8 cellular contexts compared by ENCODE assay signal in the genomic region with DNA sequence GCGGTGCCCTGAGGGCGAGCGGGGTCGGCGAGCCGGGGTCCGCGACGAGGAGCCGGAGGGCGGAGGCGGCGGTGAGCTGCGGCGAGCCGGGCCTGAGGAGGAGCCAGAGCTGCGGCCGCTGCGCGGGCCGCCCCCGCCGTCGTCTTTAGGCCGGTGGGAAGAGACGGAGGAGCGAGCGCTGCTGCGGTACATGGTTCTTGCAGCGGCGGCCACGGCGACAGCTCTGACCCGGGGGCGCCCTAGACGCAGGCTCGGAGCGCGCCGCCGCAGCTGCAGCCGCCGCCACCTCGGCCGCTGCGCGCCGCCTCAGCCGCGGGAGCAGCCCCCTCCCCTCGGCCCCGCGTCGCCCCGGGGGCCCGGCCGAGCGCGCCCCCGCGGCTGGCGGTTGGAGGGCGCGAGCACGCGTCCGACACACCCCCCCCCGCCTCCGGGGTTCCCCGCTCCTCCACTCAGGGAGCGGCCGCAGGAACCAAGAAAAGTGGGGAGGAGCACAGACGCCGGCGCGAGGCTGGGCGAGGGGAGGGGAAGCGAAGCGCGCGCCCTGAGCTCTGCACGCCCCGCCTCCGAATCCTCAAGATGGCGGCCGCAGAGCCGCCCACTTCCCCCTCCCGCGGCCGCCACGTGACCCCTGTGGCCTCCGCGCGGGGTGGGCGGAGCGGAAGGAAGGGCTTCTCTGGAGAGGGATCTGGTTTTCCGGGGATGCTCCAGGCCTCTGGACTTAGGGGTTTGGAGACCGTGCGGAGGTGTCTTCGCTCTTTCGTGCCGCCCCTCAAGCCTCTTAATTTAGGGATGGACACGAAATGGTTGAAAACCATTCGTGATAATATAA. TPM values are rescaled to one million over a fixed set of nuclear protein-coding genes. Genes with fewer than 3 reads are reported as not detected.
DNase-seq lines count a peak whose midpoint lies in the region; ATAC-seq and TF ChIP-seq lines count a peak whose summit lies in the region.

A gene with protein sequence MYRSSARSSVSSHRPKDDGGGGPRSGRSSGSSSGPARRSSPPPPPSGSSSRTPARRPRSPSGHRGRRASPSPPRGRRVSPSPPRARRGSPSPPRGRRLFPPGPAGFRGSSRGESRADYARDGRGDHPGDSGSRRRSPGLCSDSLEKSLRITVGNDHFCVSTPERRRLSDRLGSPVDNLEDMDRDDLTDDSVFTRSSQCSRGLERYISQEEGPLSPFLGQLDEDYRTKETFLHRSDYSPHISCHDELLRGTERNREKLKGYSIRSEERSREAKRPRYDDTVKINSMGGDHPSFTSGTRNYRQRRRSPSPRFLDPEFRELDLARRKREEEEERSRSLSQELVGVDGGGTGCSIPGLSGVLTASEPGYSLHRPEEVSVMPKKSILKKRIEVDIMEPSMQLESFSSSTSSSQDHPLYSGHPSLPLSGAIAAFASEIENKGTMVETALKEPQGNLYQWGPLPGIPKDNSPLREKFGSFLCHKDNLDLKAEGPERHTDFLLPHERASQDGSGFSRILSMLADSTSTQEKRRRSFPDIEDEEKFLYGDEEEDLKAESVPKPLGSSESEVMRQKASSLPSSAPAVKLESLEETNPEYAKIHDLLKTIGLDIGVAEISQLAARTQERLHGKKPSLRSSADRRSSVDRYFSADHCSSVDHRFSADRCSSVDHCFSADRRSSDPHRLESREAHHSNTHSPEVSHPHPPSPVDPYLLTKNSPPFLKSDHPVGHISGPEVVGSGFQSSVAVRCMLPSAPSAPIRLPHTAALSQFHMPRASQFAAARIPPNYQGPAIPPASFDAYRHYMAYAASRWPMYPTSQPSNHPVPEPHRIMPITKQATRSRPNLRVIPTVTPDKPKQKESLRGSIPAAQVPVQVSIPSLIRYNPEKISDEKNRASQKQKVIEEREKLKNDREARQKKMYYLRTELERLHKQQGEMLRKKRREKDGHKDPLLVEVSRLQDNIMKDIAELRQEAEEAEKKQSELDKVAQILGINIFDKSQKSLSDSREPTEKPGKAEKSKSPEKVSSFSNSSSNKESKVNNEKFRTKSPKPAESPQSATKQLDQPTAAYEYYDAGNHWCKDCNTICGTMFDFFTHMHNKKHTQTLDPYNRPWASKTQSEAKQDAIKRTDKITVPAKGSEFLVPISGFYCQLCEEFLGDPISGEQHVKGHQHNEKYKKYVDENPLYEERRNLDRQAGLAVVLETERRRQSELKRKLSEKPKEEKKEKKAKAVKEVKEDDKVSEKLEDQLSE (N-terminal part only) (minus strand): TSS at position 474 of the 829 bp plus-strand sequence. CDS start 282 bp downstream, at position 192.

- H3K36me3 ChIP-seq in CD8-positive, alpha-beta T cell (ENCODE audit: insufficient read depth, low read length), result peaks cover 6% of the 10 kb centered on the region
- H3K36me3 ChIP-seq in ectodermal cell (ENCODE audit: control insufficient read depth, insufficient read depth, low read length) (peaks cover 11% of the 10 kb centered on the region), lower lobe of right lung (peaks cover 9% of the 10 kb centered on the region)

- H3K4me1 ChIP-seq in CD8-positive, alpha-beta T cell (ENCODE audit: insufficient read depth, low read length), result peaks cover 33% of the 10 kb centered on the region
- H3K4me1 ChIP-seq in ectodermal cell (ENCODE audit: control insufficient read depth, insufficient read depth, low read length) (peaks cover 7% of the 10 kb centered on the region), lower lobe of right lung (peaks cover 22% of the 10 kb centered on the region)

- intact Hi-C loops in CD8-positive, alpha-beta T cell (cut with DNase I, micrococcal nuclease), result loop anchor here (1.0 to 2.0 kb wide), 11 partner anchors 9 to 440 kb away; partner anchors contain the start of genes ABCC10 (in 2 of the 2), TJAP1 (in 2 of the 2), CNPY3 (in 1 of the 2) and GTPBP2 (in 1 of the 2)
- intact Hi-C loops in lower lobe of right lung (cut with DNase I), result no loop called here

- H3K27ac Mint-ChIP-seq in CD8-positive, alpha-beta T cell, result peak within 1 kb of the TSS; percentile 96
- peak within 1 kb of the TSS; percentile 92 for H3K27ac Mint-ChIP-seq in activated CD8-positive, alpha-beta T cell treated with anti-CD3 and anti-CD28 coated beads, Interleukin-2, amount 10 ng/mL, durations not matched to agents 7 days and 5 days

- no peaks in the 10 kb centered on the region for H3K9me3 Mint-ChIP-seq in CD8-positive, alpha-beta T cell
- H3K9me3 Mint-ChIP-seq in activated CD8-positive, alpha-beta T cell treated with anti-CD3 and anti-CD28 coated beads, Interleukin-2, amount 10 ng/mL, durations not matched to agents 7 days and 5 days (ENCODE audit: insufficient read depth), result no peaks in the 10 kb centered on the region

- 1% methylated on average over 89 to 104 of the region's 104 CpGs for WGBS in ectodermal cell, 2 experiments

- no peaks in the 10 kb centered on the region for H3K27me3 ChIP-seq in CD8-positive, alpha-beta T cell (ENCODE audit: insufficient read depth, low read length)
- H3K27me3 ChIP-seq in ectodermal cell (ENCODE audit: control insufficient read depth, insufficient read depth, low read length, poor library complexity, severe bottlenecking) (no peaks in the 10 kb centered on the region), lower lobe of right lung (ENCODE audit: low read depth) (no peaks in the 10 kb centered on the region)

- H3K9me3 ChIP-seq in CD8-positive, alpha-beta T cell (ENCODE audit: low read length), result no peaks in the 10 kb centered on the region
- H3K9me3 ChIP-seq in ectodermal cell (ENCODE audit: control insufficient read depth, low read length) (no peaks in the 10 kb centered on the region), lower lobe of right lung (no peaks in the 10 kb centered on the region)

- peak within 1 kb of the TSS; percentile 69 for H3K4me3 ChIP-seq in CD8-positive, alpha-beta T cell (ENCODE audit: low read depth, low read length)
- H3K4me3 ChIP-seq in ectodermal cell (ENCODE audit: insufficient read depth, low read depth, low read length) (peak within 1 kb of the TSS; percentile 79), lower lobe of right lung (peak within 1 kb of the TSS; percentile 74)

- CTCF ChIA-PET in CD8-positive, alpha-beta T cell (lab: Charles Lee), result interaction anchor here (0.7 to 2.6 kb wide), 12 partner anchors 9 to 137 kb away, joined by 3 to 17 read pairs (median 4); no protein-coding TSS in a partner anchor
- CTCF ChIA-PET in activated CD8-positive, alpha-beta T cell treated with anti-CD3 and anti-CD28 coated beads, Interleukin-2, amount 10 ng/mL, durations not matched to agents 7 days and 5 days (lab: Charles Lee), result interaction anchor here (0.7 to 2.3 kb wide), 17 partner anchors 9 to 441 kb away, joined by 3 to 11 read pairs (median 5); partner anchors contain the start of genes ABCC10, CNPY3, CRIP3 and DNPH1

- peaks cover 43% of the 10 kb centered on the region for H3K4me1 Mint-ChIP-seq in CD8-positive, alpha-beta T cell (ENCODE audit: low read depth)
- H3K4me1 Mint-ChIP-seq in activated CD8-positive, alpha-beta T cell treated with anti-CD3 and anti-CD28 coated beads, Interleukin-2, amount 10 ng/mL, durations not matched to agents 7 days and 5 days (ENCODE audit: low read depth), result peaks cover 32% of the 10 kb centered on the region

- H3K27ac ChIP-seq in CD8-positive, alpha-beta T cell (ENCODE audit: low read depth, low read length), result peak within 1 kb of the TSS; percentile 76
- H3K27ac ChIP-seq in ectodermal cell (ENCODE audit: insufficient read depth, low read depth, low read length, poor library complexity, severe bottlenecking) (peak within 1 kb of the TSS; percentile 77), lower lobe of right lung (peak within 1 kb of the TSS; percentile 83)

- DNase-seq in CD8-positive, alpha-beta T cell, result peak; percentile 85 to 96 (median 92)
- DNase-seq in HS-5 (ENCODE audit: low read depth) (peak; percentile 85), NK-92 (lab: John Stamatoyannopoulos, UW; ENCODE audit: unreplicated experiment) (peak; percentile 68), lower lobe of right lung (peak; percentile 98)
- peak; percentile 95 for DNase-seq in activated CD8-positive, alpha-beta T cell treated with anti-CD3 and anti-CD28 coated beads, Interleukin-2, amount 10 ng/mL, durations not matched to agents 7 days and 5 days
- peak; percentile 87 for DNase-seq in stimulated activated CD4-positive, alpha-beta T cell treated with anti-CD3 and anti-CD28 coated beads, TNF-alpha, amount 100 ng/mL, for 1 hour (ENCODE audit: low read depth in 3 of 3, low spot score in 1 of 3)

- POLR2A ChIA-PET in CD8-positive, alpha-beta T cell (lab: Charles Lee), result interaction anchor here (0.6 to 4.4 kb wide), 15 partner anchors 9 to 440 kb away, joined by 3 to 65 read pairs (median 4); partner anchors contain the start of genes ABCC10, CNPY3, DNPH1 and LRRC73
- POLR2A ChIA-PET in activated CD8-positive, alpha-beta T cell treated with anti-CD3 and anti-CD28 coated beads, Interleukin-2, amount 10 ng/mL, durations not matched to agents 7 days and 5 days (lab: Charles Lee), result interaction anchor here (0.6 to 1.6 kb wide), 5 partner anchors 14 to 799 kb away, joined by 3 to 24 read pairs (median 3); no protein-coding TSS in a partner anchor

- peak; percentile 95 for ATAC-seq in CD8-positive, alpha-beta T cell
- peak; percentile 74 for ATAC-seq in GM19468 (IDR thresholded peaks at IDR 0.05; ENCODE audit: extremely low read depth, unreplicated experiment)
- ATAC-seq in activated CD8-positive, alpha-beta T cell treated with anti-CD3 and anti-CD28 coated beads, Interleukin-2, amount 10 ng/mL, durations not matched to agents 7 days and 5 days, result peak; percentile 96
- peak; percentile 98 to 99 for ATAC-seq in lower lobe of right lung

- no peaks in the 10 kb centered on the region for H3K27me3 Mint-ChIP-seq in CD8-positive, alpha-beta T cell (ENCODE audit: low read depth)
- peaks cover 25% of the 10 kb centered on the region for H3K27me3 Mint-ChIP-seq in activated CD8-positive, alpha-beta T cell treated with anti-CD3 and anti-CD28 coated beads, Interleukin-2, amount 10 ng/mL, durations not matched to agents 7 days and 5 days (ENCODE audit: low read depth)

- TF ChIP-seq CTCF in CD8-positive, alpha-beta T cell (IDR thresholded peaks at IDR 0.05), result no peak
- no peak for TF ChIP-seq CTCF in lower lobe of right lung (IDR thresholded peaks at IDR 0.05)

- H3K36me3 Mint-ChIP-seq in CD8-positive, alpha-beta T cell, result peaks cover 14% of the 10 kb centered on the region
- no peaks in the 10 kb centered on the region for H3K36me3 Mint-ChIP-seq in activated CD8-positive, alpha-beta T cell treated with anti-CD3 and anti-CD28 coated beads, Interleukin-2, amount 10 ng/mL, durations not matched to agents 7 days and 5 days (ENCODE audit: low read depth)

- peak within 1 kb of the TSS; percentile 89 for H3K4me3 Mint-ChIP-seq in CD8-positive, alpha-beta T cell
- H3K4me3 Mint-ChIP-seq in activated CD8-positive, alpha-beta T cell treated with anti-CD3 and anti-CD28 coated beads, Interleukin-2, amount 10 ng/mL, durations not matched to agents 7 days and 5 days, result peak within 1 kb of the TSS; percentile 83

RNA-seq across cellular contexts. Expression of the gene that starts here (rescaled TPM):
- 10 to 100 TPM; 18.2 TPM for total RNA-seq in CD8-positive, alpha-beta T cell
- 1 to 10 TPM; 6.7 to 7.0 TPM for total RNA-seq in activated CD8-positive, alpha-beta T cell treated with anti-CD3 and anti-CD28 coated beads, Interleukin-2, amount 10 ng/mL, durations not matched to agents 7 days and 5 days
- 22.9 TPM for polyA plus RNA-seq in ectodermal cell (2013, experiment 1 of 4)
- polyA plus RNA-seq in ectodermal cell (2013, experiment 2 of 4), result 21.5 TPM
- 18.8 TPM for polyA plus RNA-seq in ectodermal cell (2013, experiment 3 of 4)
- polyA plus RNA-seq in ectodermal cell (2013, experiment 4 of 4), result 18.8 TPM
- total RNA-seq in lower lobe of right lung, result 18.3 TPM

Comparison
In these comparisons a context has a peak if more than half of its experiments do, and no peak if none do; other contexts are left out.
1. Peak in every context shown above with its lines: DNase-seq, ATAC-seq, H3K4me3 ChIP-seq and H3K27ac ChIP-seq.